10 cellular contexts compared by ENCODE assay signal in genomic region chr12:9867531-9867930, GRCh38. TPM values are rescaled to one million over a fixed set of nuclear protein-coding genes. Genes with fewer than 3 reads are reported as not detected.
DNase-seq lines count a peak whose midpoint lies in the region; ATAC-seq and TF ChIP-seq lines count a peak whose summit lies in the region.
"Had no signal": no experiment of that assay in that cellular context is flagged by ENCODE, and none has a peak within 500 bp of the region (broad histone marks: within the 10 kb centered on the region; RNA-seq: fewer than 3 reads in every experiment).

No MANE protein-coding gene starts in this region.

- no peaks in the 10 kb centered on the region for H3K36me3 ChIP-seq in endocrine pancreas (ENCODE audit: control insufficient read depth, insufficient read depth, low read length)
- H3K36me3 ChIP-seq in gastrocnemius medialis: no peaks in the 10 kb centered on the region

- peak overlapping the region; percentile 35 for H3K4me3 ChIP-seq in endocrine pancreas (ENCODE audit: control insufficient read depth, insufficient read depth, low read length)
- peak overlapping the region; percentile 52 to 60 (median 56) for H3K4me3 ChIP-seq in gastrocnemius medialis

- no peak for TF ChIP-seq CTCF in gastrocnemius medialis (IDR thresholded peaks at IDR 0.05 in 4 of 5, conservative IDR thresholded peaks at IDR 0.05 in 1 of 5)

- peak overlapping the region; percentile 79 to 88 (median 83) for H3K27ac ChIP-seq in gastrocnemius medialis

- H3K4me1 ChIP-seq in endocrine pancreas (ENCODE audit: control insufficient read depth, insufficient read depth, low read length) (no peaks in the 10 kb centered on the region), gastrocnemius medialis (peaks cover 10 to 12% of the 10 kb centered on the region in 2 donors)

- ATAC-seq in gastrocnemius medialis (no peak), HG02571 (IDR thresholded peaks at IDR 0.05; ENCODE audit: unreplicated experiment) (no peak), HG02885 (IDR thresholded peaks at IDR 0.05; ENCODE audit: poor library complexity, unreplicated experiment) (no peak), GM18858 (IDR thresholded peaks at IDR 0.05; ENCODE audit: unreplicated experiment) (no peak)

- H3K9me3 ChIP-seq in endocrine pancreas (ENCODE audit: control insufficient read depth, low read length): no peaks in the 10 kb centered on the region
- no peaks in the 10 kb centered on the region for H3K9me3 ChIP-seq in gastrocnemius medialis

- TF ChIP-seq POLR2A in gastrocnemius medialis (IDR thresholded peaks at IDR 0.05): no peak

- H3K27me3 ChIP-seq in endocrine pancreas (ENCODE audit: control insufficient read depth, insufficient read depth, low read length) (no peaks in the 10 kb centered on the region), gastrocnemius medialis (no peaks in the 10 kb centered on the region)

- in situ Hi-C loops in gastrocnemius medialis (cut with MboI; ENCODE audit: low sequenced_read_pairs in 4 of 4): no loop called here

- DNase-seq in DMS53 (lab: John Stamatoyannopoulos, UW) (peak; percentile 76), NAMALWA (ENCODE audit: low spot score) (peak; percentile 54), gastrocnemius medialis (no peak)
- no peak for DNase-seq in NK-92 treated with Interleukin-12 subunit alpha and Interleukin-12 subunit beta, amount 100 ng/mL, for 24 hours (lab: John Stamatoyannopoulos, UW)

- H3K9ac ChIP-seq in endocrine pancreas (ENCODE audit: control insufficient read depth, insufficient read depth, low read length): no peak overlapping the region

- intact Hi-C loops in gastrocnemius medialis (cut with DNase I; ENCODE audit: low total_unique reads): no loop called here

RNA-seq across cellular contexts. Expression of gene CLEC2B, which starts 1.6 kb away (rescaled TPM):
- 10 to 100 TPM in 2 of 4 donors, 1 to 10 TPM in 2; 3.1 to 14.4 (median 10.7) TPM for total RNA-seq in gastrocnemius medialis

RNA-seq across cellular contexts. Expression of gene KLRF2, which starts 13.8 kb away (rescaled TPM):
- total RNA-seq in gastrocnemius medialis: not detected
- total RNA-seq: glomerular endothelial cell, osteoblast had no signal

RNA-seq across cellular contexts. Expression of gene KLRF1, which starts 40.2 kb away (rescaled TPM):
- not detected for total RNA-seq in gastrocnemius medialis
- total RNA-seq: glomerular endothelial cell, osteoblast had no signal

Comparison
In these comparisons a context has a peak if more than half of its experiments do, and no peak if none do; other contexts are left out.
1. DNase-seq: peak in DMS53 (single experiment) and NAMALWA (single experiment); none in gastrocnemius medialis (0 of 2) and NK-92 treated with Interleukin-12 subunit alpha and Interleukin-12 subunit beta, amount 100 ng/mL, for 24 hours (single experiment).